31 cellular contexts compared by ENCODE assay signal in the genomic region with DNA sequence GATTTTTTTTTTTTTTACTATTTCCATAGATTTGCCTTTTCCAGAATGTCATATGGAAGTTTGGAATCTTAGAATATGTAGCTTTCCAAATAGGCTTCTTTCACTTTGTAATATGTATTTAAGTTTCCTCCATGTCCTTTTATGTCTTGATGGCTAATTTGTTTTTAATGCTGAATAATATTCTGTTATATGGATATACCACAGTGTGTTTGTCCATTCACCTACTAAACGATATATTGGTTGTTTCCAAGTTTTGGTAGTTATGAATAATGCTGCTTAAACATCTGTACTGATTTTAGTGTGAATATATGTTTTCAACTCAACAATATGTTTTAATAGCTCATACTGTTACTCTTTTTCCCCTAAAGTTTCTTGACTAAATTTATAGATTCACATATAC.
A peak's percentile ranks its signal among the peaks of the same experiment; 100 is the strongest.
DNase-seq lines count a peak whose midpoint lies in the region; ATAC-seq, FAIRE-seq and TF ChIP-seq lines count a peak whose summit lies in the region.
"Had no signal": no experiment of that assay in that cellular context is flagged by ENCODE, and none has a peak within 500 bp of the region (broad histone marks: within the 10 kb centered on the region; RNA-seq: fewer than 3 reads in every experiment).

No MANE protein-coding gene starts in this region.

- intact Hi-C loops in K562 (cut with micrococcal nuclease): no loop called here

- H3K27ac ChIP-seq in SK-N-SH (ENCODE audit: low read depth in 2 of 2, low read length in 1 of 2) (no peak overlapping the region), K562 (ENCODE audit: extremely low read depth, low read depth, low read length) (no peak overlapping the region)
- H3K27ac ChIP-seq: 22Rv1; A549; BLaER1; BLaER1 treated with 17β-estradiol and CSF1 and Interleukin-3, amounts not matched to agents 10 nM and 100 nM; C4-2B had no signal

- CTCF ChIA-PET in SK-N-SH (lab: Yijun Ruan, JAX) (no interaction called here), K562 (lab: Yijun Ruan, JAX; ENCODE audit: low intra/inter-chr PET ratio) (no interaction called here)

- no peak for TF ChIP-seq RAD21 in SK-N-SH (IDR thresholded peaks at IDR 0.05; ENCODE audit: low read length)
- TF ChIP-seq RAD21 in K562 (CRISPR knock-in tag; conservative IDR thresholded peaks at IDR 0.05 in 1 of 2, IDR thresholded peaks at IDR 0.05 in 1 of 2): no peak

- DNase-seq in SK-N-SH: no peak
- no peak for DNase-seq in K562 (ENCODE audit: extremely low read depth in 1 of 4, low spot score in 3 of 4)
- DNase-seq in NCI-H446 treated with DMSO at 0.1 percent for 48 hours (lab: John Stamatoyannopoulos, UW): no peak
- DNase-seq: 8988T; ACHN; AML-193; BE2C; C1 segment of cervical spinal cord; Caco-2; Calu3; CD4-positive, alpha-beta memory T cell; CD4-positive, alpha-beta T cell; CD4-positive, CD25-positive, alpha-beta regulatory T cell; CD8-positive, alpha-beta memory T cell; CD8-positive, alpha-beta T cell; COR-L47; DMS 273 treated with DMSO at 0.1 percent for 48 hours; DMS153; DMS53; DMS79; DMS79 treated with DMSO at 0.1 percent for 48 hours; DND-41; EL had no signal

- no peak for TF ChIP-seq EP300 in SK-N-SH (IDR thresholded peaks at IDR 0.05; ENCODE audit: borderline replicate concordance in 1 of 2, low read depth in 1 of 2, low read length in 1 of 2)
- no peak for TF ChIP-seq EP300 in K562 (IDR thresholded peaks at IDR 0.05; ENCODE audit: low read length)

- H2AFZ ChIP-seq in SK-N-SH (ENCODE audit: low read depth) (no peak overlapping the region), K562 (ENCODE audit: low read depth, low read length) (no peak overlapping the region)

- H3K9me2 ChIP-seq in SK-N-SH: no peaks in the 10 kb centered on the region

- H3K9me3 ChIP-seq in SK-N-SH (no peaks in the 10 kb centered on the region), K562 (replicated peaks; ENCODE audit: control insufficient read depth, insufficient read depth, low read depth, low read length) (no peaks in the 10 kb centered on the region; the same call in 1 of the 2 replicates)
- H3K9me3 ChIP-seq: A549; BE2C; BLaER1; BLaER1 treated with 17β-estradiol and CSF1 and Interleukin-3, amounts not matched to agents 10 nM and 100 nM; Caco-2 had no signal

- in situ Hi-C loops in K562 (cut with MboI): no loop called here

- POLR2A ChIA-PET in SK-N-SH (lab: Yijun Ruan, JAX) (no interaction called here), K562 (lab: Yijun Ruan, JAX) (no interaction called here)

- H3K9me1 ChIP-seq in K562 (ENCODE audit: control insufficient read depth, insufficient read depth, low read length): no peaks in the 10 kb centered on the region

- ATAC-seq in SK-N-SH treated with all-trans-retinoic acid at 6 μM for 48 hours: no peak
- no peak for ATAC-seq in K562
- ATAC-seq: A549; CD8-positive, alpha-beta T cell had no signal

- H3K9ac ChIP-seq in SK-N-SH: no peak overlapping the region
- H3K9ac ChIP-seq in K562 (ENCODE audit: insufficient read depth in 1 of 2, low read depth in 2 of 2, low read length in 2 of 2): no peak overlapping the region
- H3K9ac ChIP-seq: BLaER1; BLaER1 treated with 17β-estradiol and CSF1 and Interleukin-3, amounts not matched to agents 10 nM and 100 nM had no signal

- no peak for TF ChIP-seq CTCF in SK-N-SH (IDR thresholded peaks at IDR 0.05)
- no peak for TF ChIP-seq CTCF in K562 (IDR thresholded peaks at IDR 0.05 in 2 of 3, conservative IDR thresholded peaks at IDR 0.05 in 1 of 3; ENCODE audit: insufficient read depth in 2 of 3, low read depth in 1 of 3, low read length in 3 of 3)

- H3K4me3 ChIP-seq in SK-N-SH (ENCODE audit: low read depth in 2 of 2, low read length in 1 of 2): no peak overlapping the region
- H3K4me3 ChIP-seq in K562: no peak overlapping the region
- H3K4me3 ChIP-seq: A549; BLaER1; BLaER1 treated with 17β-estradiol and CSF1 and Interleukin-3, amounts not matched to agents 10 nM and 100 nM had no signal

- H3K4me1 ChIP-seq in SK-N-SH (ENCODE audit: control insufficient read depth in 1 of 2, insufficient read depth in 2 of 2, low read depth in 1 of 2, low read length in 1 of 2) (no peaks in the 10 kb centered on the region), K562 (replicated peaks in 1 of 2; ENCODE audit: control insufficient read depth in 2 of 2, insufficient read depth in 2 of 2, low read length in 2 of 2) (no peaks in the 10 kb centered on the region)
- H3K4me1 ChIP-seq: A549; BLaER1; BLaER1 treated with 17β-estradiol and CSF1 and Interleukin-3, amounts not matched to agents 10 nM and 100 nM; Caco-2 had no signal

- H3K36me3 ChIP-seq in SK-N-SH (replicated peaks in 1 of 2; ENCODE audit: control insufficient read depth in 1 of 2, insufficient read depth in 2 of 2, low read length in 1 of 2): no peaks in the 10 kb centered on the region
- H3K36me3 ChIP-seq in K562 (ENCODE audit: control insufficient read depth, insufficient read depth, low read length): no peaks in the 10 kb centered on the region
- H3K36me3 ChIP-seq: BE2C; BLaER1; BLaER1 treated with 17β-estradiol and CSF1 and Interleukin-3, amounts not matched to agents 10 nM and 100 nM had no signal

- H3K4me2 ChIP-seq in SK-N-SH: no peak overlapping the region
- H3K4me2 ChIP-seq in K562 (ENCODE audit: insufficient read depth, low read length): no peak overlapping the region
- H3K4me2 ChIP-seq: A549; BLaER1; BLaER1 treated with 17β-estradiol and CSF1 and Interleukin-3, amounts not matched to agents 10 nM and 100 nM had no signal

- H3K79me2 ChIP-seq in SK-N-SH (ENCODE audit: insufficient read depth) (no peaks in the 10 kb centered on the region), K562 (ENCODE audit: control insufficient read depth, insufficient read depth, low read length) (no peaks in the 10 kb centered on the region)

- H3K27me3 ChIP-seq in SK-N-SH (ENCODE audit: insufficient read depth) (no peaks in the 10 kb centered on the region), K562 (ENCODE audit: control insufficient read depth in 2 of 2, insufficient read depth in 2 of 2, low read length in 2 of 2) (no peaks in the 10 kb centered on the region)
- H3K27me3 ChIP-seq: BE2C; BLaER1; BLaER1 treated with 17β-estradiol and CSF1 and Interleukin-3, amounts not matched to agents 10 nM and 100 nM had no signal

- peaks cover 7% of the 10 kb centered on the region for H3F3A ChIP-seq in SK-N-SH (replicated peaks; ENCODE audit: insufficient read depth)

- FAIRE-seq in K562 (lab: Jason Lieb, UNC): peak; percentile 23
- FAIRE-seq: A204.1, A549, D721Med had no signal

- WGBS in SK-N-SH (ENCODE audit: low lambda C conversion rate): 61% methylated on average over 1 of the region's 1 CpG
- 0% methylated on average over 1 of the region's 1 CpG for WGBS in K562 (ENCODE audit: insufficient coverage, low coverage, missing lambda C conversion rate)

- no peak for TF ChIP-seq POLR2A in K562 (conservative IDR thresholded peaks at IDR 0.05)

- H4K20me1 ChIP-seq in SK-N-SH (ENCODE audit: insufficient read depth) (no peaks in the 10 kb centered on the region), K562 (replicated peaks; ENCODE audit: control insufficient read depth, insufficient read depth, low read length) (no peaks in the 10 kb centered on the region)
- H4K20me1 ChIP-seq: BLaER1; BLaER1 treated with 17β-estradiol and CSF1 and Interleukin-3, amounts not matched to agents 10 nM and 100 nM had no signal

- BruUV-seq in K562 (replicated peaks; lab: Mats Ljungman, UMichigan): no TSS peak

TF ChIP-seq in SK-N-SH treated with all-trans-retinoic acid at 6 μM for 48 hours, 23 proteins besides CTCF, POLR2A, EP300 and RAD21:
- TF ChIP-seq ZFP30 (CRISPR knock-in tag; IDR thresholded peaks at IDR 0.05): no peak
- TF ChIP-seq PPARA (CRISPR knock-in tag; IDR thresholded peaks at IDR 0.05; ENCODE audit: borderline replicate concordance): no peak
- no peak for TF ChIP-seq ESRRG (CRISPR knock-in tag; IDR thresholded peaks at IDR 0.05)
- no peak for TF ChIP-seq ZNF70 (CRISPR knock-in tag; IDR thresholded peaks at IDR 0.05)
- peak; percentile 92 for TF ChIP-seq ZNF8 (CRISPR knock-in tag; IDR thresholded peaks at IDR 0.05)
TF ChIP-seq in SK-N-SH treated with all-trans-retinoic acid at 6 μM for 48 hours: peak in this region for 1.

TF ChIP-seq in SK-N-SH, 30 proteins besides CTCF, POLR2A, EP300 and RAD21 (continues in another document):
- TF ChIP-seq, protein P1, sequence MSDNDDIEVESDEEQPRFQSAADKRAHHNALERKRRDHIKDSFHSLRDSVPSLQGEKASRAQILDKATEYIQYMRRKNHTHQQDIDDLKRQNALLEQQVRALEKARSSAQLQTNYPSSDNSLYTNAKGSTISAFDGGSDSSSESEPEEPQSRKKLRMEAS (IDR thresholded peaks at IDR 0.05; ENCODE audit: low read depth): no peak
- TF ChIP-seq CHD2 (IDR thresholded peaks at IDR 0.05; ENCODE audit: low read length, partially characterized antibody) (no peak), GATA2 (CRISPR knock-in tag; IDR thresholded peaks at IDR 0.05) (no peak), NRF1 (IDR thresholded peaks at IDR 0.05; ENCODE audit: low read depth, low read length) (no peak)
- TF ChIP-seq, protein P2, sequence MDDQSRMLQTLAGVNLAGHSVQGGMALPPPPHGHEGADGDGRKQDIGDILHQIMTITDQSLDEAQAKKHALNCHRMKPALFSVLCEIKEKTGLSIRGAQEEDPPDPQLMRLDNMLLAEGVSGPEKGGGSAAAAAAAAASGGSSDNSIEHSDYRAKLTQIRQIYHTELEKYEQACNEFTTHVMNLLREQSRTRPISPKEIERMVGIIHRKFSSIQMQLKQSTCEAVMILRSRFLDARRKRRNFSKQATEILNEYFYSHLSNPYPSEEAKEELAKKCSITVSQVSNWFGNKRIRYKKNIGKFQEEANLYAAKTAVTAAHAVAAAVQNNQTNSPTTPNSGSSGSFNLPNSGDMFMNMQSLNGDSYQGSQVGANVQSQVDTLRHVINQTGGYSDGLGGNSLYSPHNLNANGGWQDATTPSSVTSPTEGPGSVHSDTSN (IDR thresholded peaks at IDR 0.05): no peak

TF ChIP-seq in K562, 482 proteins besides CTCF, POLR2A, EP300 and RAD21:
- TF ChIP-seq TOE1 (IDR thresholded peaks at IDR 0.05; ENCODE audit: borderline replicate concordance) (no peak), TOE1 (CRISPR knock-in tag; IDR thresholded peaks at IDR 0.05; ENCODE audit: borderline replicate concordance, low read depth) (no peak), KLF6 (CRISPR knock-in tag; IDR thresholded peaks at IDR 0.05; ENCODE audit: borderline replicate concordance) (no peak)
TF ChIP-seq in K562: peak in this region for 0.
